ENCODE assay signal across 7 cellular contexts in the genomic region with DNA sequence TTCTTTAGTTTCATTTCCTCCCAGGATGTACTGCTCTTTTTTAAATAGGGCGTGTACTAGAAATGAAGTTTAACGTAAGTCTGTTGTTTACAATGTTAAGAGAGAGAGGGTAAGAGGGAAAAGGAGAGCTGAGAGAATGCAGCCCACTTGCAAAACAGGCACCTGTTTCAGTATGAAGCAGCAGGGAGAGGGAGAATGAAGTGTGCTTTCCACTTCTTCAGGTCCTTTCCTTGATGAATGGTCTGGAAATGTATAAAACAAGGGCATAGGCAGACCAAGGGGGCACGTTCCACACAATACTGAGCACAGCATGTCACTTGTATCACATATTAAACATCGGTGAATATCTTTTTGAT. TPM values are rescaled to one million over a fixed set of nuclear protein-coding genes. Genes with fewer than 3 reads are reported as not detected.
A peak's percentile ranks its signal among the peaks of the same experiment; 100 is the strongest.
DNase-seq lines count a peak whose midpoint lies in the region; ATAC-seq and TF ChIP-seq lines count a peak whose summit lies in the region.

No MANE protein-coding gene starts in this region.

- H3K36me3 ChIP-seq in mucosa of rectum (ENCODE audit: control insufficient read depth in 2 of 2, insufficient read depth in 2 of 2, low read length in 2 of 2) (no peaks in the 10 kb centered on the region), WERI-Rb-1 (no peaks in the 10 kb centered on the region), tibial nerve (no peaks in the 10 kb centered on the region)

- DNase-seq in activated CD4-positive, CD25-positive, alpha-beta regulatory T cell treated with anti-CD3 and anti-CD28 coated beads, Interleukin-2, amount 50 U/mL, for 72 hours = peak; percentile 32
- DNase-seq in WERI-Rb-1 = no peak
- DNase-seq in tibial nerve (ENCODE audit: low spot score in 2 of 2) = no peak
- no peak for DNase-seq in NCI-H2196 treated with DMSO at 0.1 percent for 48 hours (lab: John Stamatoyannopoulos, UW; ENCODE audit: unreplicated experiment)

- H3K27ac ChIP-seq in mucosa of rectum (ENCODE audit: low read depth in 2 of 2, low read length in 2 of 2) (peak overlapping the region; percentile 71 to 85), WERI-Rb-1 (no peak overlapping the region), tibial nerve (peak overlapping the region in 1 of 4 donors; percentile 81)

- TF ChIP-seq CTCF in WERI-Rb-1 (IDR thresholded peaks at IDR 0.05; ENCODE audit: low read depth, low read length) (no peak), tibial nerve (IDR thresholded peaks at IDR 0.05) (no peak)

- H3K4me3 ChIP-seq in mucosa of rectum (ENCODE audit: low read length in 2 of 2) (peak overlapping the region; percentile 56 to 74), WERI-Rb-1 (ENCODE audit: low read depth, low read length) (no peak overlapping the region), tibial nerve (peak overlapping the region in 1 of 4 donors; percentile 59)

- H3K9me3 ChIP-seq in mucosa of rectum (ENCODE audit: control insufficient read depth in 2 of 2, low read length in 2 of 2) = no peaks in the 10 kb centered on the region
- H3K9me3 ChIP-seq in WERI-Rb-1 (ENCODE audit: severe bottlenecking) = peaks cover 5% of the 10 kb centered on the region
- H3K9me3 ChIP-seq in tibial nerve = peaks cover 0 to 4% (median 0%) of the 10 kb centered on the region in 4 donors

- H3K27me3 ChIP-seq in mucosa of rectum (ENCODE audit: control insufficient read depth in 2 of 2, insufficient read depth in 2 of 2, low read length in 2 of 2) (peaks cover 15 to 31% of the 10 kb centered on the region in 2 donors), WERI-Rb-1 (ENCODE audit: insufficient read depth, low read depth, severe bottlenecking) (no peaks in the 10 kb centered on the region), tibial nerve (peaks cover 0 to 84% of the 10 kb centered on the region in 2 donors)

- no peak for TF ChIP-seq POLR2A in tibial nerve (IDR thresholded peaks at IDR 0.05)

- 59 to 63% methylated on average over 4 of the region's 4 CpGs for WGBS in tibial nerve, 2 donors

- H3K4me1 ChIP-seq in mucosa of rectum (ENCODE audit: control insufficient read depth in 2 of 2, insufficient read depth in 2 of 2, low read length in 2 of 2) (peaks cover 0 to 2% of the 10 kb centered on the region in 2 donors), tibial nerve (peaks cover 0 to 20% (median 0%) of the 10 kb centered on the region in 4 donors)

- no peak for TF ChIP-seq EP300 in tibial nerve (IDR thresholded peaks at IDR 0.05)

- ATAC-seq in GM19023 (IDR thresholded peaks at IDR 0.05; ENCODE audit: unreplicated experiment) (peak; percentile 44), HG02885 (IDR thresholded peaks at IDR 0.05; ENCODE audit: poor library complexity, unreplicated experiment) (peak; percentile 66)

- H3K9ac ChIP-seq in mucosa of rectum (ENCODE audit: low read depth in 1 of 2, low read length in 2 of 2) = peak overlapping the region; percentile 23 to 73

RNA-seq across cellular contexts. Expression of a gene that starts 2.0 kb away (rescaled TPM):
- 1 to 10 TPM in 2 of 4 donors, under 1 TPM in 2; 0.30 to 3.9 (median 1.2) TPM for total RNA-seq in tibial nerve
